In the genomic region with DNA sequence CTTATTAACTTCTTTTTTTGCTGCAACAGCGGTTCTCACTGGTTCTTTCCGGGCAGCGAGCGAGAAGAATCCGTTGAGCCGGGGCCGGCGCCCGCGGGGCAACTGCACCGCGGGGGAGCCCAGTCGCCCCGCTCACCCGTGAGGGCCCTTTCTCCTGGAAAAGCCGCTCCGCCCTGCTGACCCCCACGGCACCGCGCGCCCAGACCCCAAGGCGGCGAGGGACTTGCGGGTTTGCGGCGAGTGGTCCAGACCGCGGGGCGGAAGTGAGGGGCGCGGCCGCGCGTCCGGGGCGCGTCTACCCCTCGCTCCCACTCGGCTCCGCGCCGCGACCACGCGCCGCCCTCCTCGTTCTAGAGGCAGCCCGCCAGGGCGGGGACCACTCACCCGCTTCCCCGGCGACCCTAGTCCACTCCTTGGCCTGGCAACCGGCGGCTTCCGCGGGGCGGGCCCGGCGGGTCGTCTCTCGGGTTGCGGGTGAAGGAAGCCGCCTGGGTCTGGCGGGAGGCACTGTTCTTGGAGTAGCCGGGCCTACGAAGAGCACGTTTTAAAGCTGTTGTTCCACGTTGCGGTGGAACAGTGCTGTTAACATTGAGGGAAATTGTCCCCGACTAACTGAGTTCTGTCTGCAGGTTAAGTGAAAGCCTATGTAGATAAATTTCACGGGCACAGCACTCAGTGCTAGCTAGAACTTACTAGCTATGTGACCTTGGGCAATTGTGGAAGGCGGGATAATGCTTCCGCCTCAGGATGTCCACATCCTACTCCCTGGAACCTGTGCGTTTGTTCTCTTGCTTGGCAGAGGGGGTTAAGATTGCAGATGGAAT, we compare ENCODE assay signal across 8 cellular contexts. TPM values are rescaled to one million over a fixed set of nuclear protein-coding genes. Genes with fewer than 3 reads are reported as not detected.
DNase-seq lines count a peak whose midpoint lies in the region; ATAC-seq and TF ChIP-seq lines count a peak whose summit lies in the region.

A gene with protein sequence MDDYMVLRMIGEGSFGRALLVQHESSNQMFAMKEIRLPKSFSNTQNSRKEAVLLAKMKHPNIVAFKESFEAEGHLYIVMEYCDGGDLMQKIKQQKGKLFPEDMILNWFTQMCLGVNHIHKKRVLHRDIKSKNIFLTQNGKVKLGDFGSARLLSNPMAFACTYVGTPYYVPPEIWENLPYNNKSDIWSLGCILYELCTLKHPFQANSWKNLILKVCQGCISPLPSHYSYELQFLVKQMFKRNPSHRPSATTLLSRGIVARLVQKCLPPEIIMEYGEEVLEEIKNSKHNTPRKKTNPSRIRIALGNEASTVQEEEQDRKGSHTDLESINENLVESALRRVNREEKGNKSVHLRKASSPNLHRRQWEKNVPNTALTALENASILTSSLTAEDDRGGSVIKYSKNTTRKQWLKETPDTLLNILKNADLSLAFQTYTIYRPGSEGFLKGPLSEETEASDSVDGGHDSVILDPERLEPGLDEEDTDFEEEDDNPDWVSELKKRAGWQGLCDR (minus strand): TSS at position 439 of the 824 bp plus-strand sequence. CDS start 3,406 bp downstream, outside the sequence.

- WGBS in smooth muscle cell (ENCODE audit: low lambda C conversion rate), result 5% methylated on average over 58 of the region's 74 CpGs

- H3F3A ChIP-seq in smooth muscle cell (ENCODE audit: low read depth), result no peaks in the 10 kb centered on the region

- no peaks in the 10 kb centered on the region for H4K20me1 ChIP-seq in smooth muscle cell (ENCODE audit: low read depth)

- peak within 1 kb of the TSS; percentile 97 for H2AFZ ChIP-seq in smooth muscle cell (ENCODE audit: low read depth)

- H3K27me3 ChIP-seq in smooth muscle cell (ENCODE audit: low read depth), result no peaks in the 10 kb centered on the region

- TF ChIP-seq CTCF in activated B cell treated with CpG ODN at 0.5 μM for 24 hours (IDR thresholded peaks at IDR 0.05) (no peak), smooth muscle cell (IDR thresholded peaks at IDR 0.05; ENCODE audit: borderline replicate concordance, insufficient read depth, poor library complexity, severe bottlenecking) (no peak)

- H3K27ac ChIP-seq in smooth muscle cell (ENCODE audit: low read depth), result peak within 1 kb of the TSS; percentile 59

- intact Hi-C loops in activated B cell treated with CpG ODN at 0.5 μM for 24 hours (cut with micrococcal nuclease), result loop anchor here (1.0 kb wide), 4 partner anchors 32 to 575 kb away; a partner anchor contains a TSS

- H3K9me3 ChIP-seq in smooth muscle cell (replicated peaks; ENCODE audit: low read depth), result no peaks in the 10 kb centered on the region

- peaks cover 2% of the 10 kb centered on the region for H3K36me3 Mint-ChIP-seq in activated B cell treated with CpG ODN at 0.5 μM for 24 hours (ENCODE audit: low read depth)
- H3K36me3 Mint-ChIP-seq in central memory CD8-positive, alpha-beta T cell (ENCODE audit: insufficient read depth), result peaks cover 1% of the 10 kb centered on the region

- H3K4me3 Mint-ChIP-seq in activated B cell treated with CpG ODN at 0.5 μM for 24 hours, result peak within 1 kb of the TSS; percentile 90
- peak within 1 kb of the TSS; percentile 76 for H3K4me3 Mint-ChIP-seq in central memory CD8-positive, alpha-beta T cell

- peak within 1 kb of the TSS; percentile 96 for H3K4me2 ChIP-seq in smooth muscle cell

- ATAC-seq in GM18508 (IDR thresholded peaks at IDR 0.05; ENCODE audit: insufficient read depth, unreplicated experiment), result peak; percentile 63
- ATAC-seq in HG02852 (IDR thresholded peaks at IDR 0.05; ENCODE audit: unreplicated experiment), result peak; percentile 73
- ATAC-seq in activated B cell treated with CpG ODN at 0.5 μM for 24 hours (ENCODE audit: low read depth), result peak; percentile 81
- ATAC-seq in central memory CD8-positive, alpha-beta T cell (replicated peaks; ENCODE audit: extremely low read depth, poor library complexity, severe bottlenecking), result peak; percentile 67

- peak within 1 kb of the TSS; percentile 81 for H3K27ac Mint-ChIP-seq in activated B cell treated with CpG ODN at 0.5 μM for 24 hours
- H3K27ac Mint-ChIP-seq in central memory CD8-positive, alpha-beta T cell (ENCODE audit: low read depth), result peak within 1 kb of the TSS; percentile 35

- DNase-seq in NCI-H1930 (lab: John Stamatoyannopoulos, UW) (peak; percentile 39 to 66), activated B cell treated with CpG ODN at 0.5 μM for 24 hours (peak; percentile 69), inferior parietal cortex (ENCODE audit: extremely low spot score) (peak; percentile 54), smooth muscle cell (lab: John Stamatoyannopoulos, UW; ENCODE audit: unreplicated experiment) (peak; percentile 38)
- DNase-seq in central memory CD8-positive, alpha-beta T cell (ENCODE audit: low spot score in 2 of 2), result peak; percentile 33 to 34
- DNase-seq in NK-92 treated with Interleukin-12 subunit alpha and Interleukin-12 subunit beta, amount 100 ng/mL, for 24 hours (lab: John Stamatoyannopoulos, UW), result no peak

- H3K9me3 Mint-ChIP-seq in activated B cell treated with CpG ODN at 0.5 μM for 24 hours, result no peaks in the 10 kb centered on the region
- no peaks in the 10 kb centered on the region for H3K9me3 Mint-ChIP-seq in central memory CD8-positive, alpha-beta T cell

- no peaks in the 10 kb centered on the region for H3K27me3 Mint-ChIP-seq in activated B cell treated with CpG ODN at 0.5 μM for 24 hours
- H3K27me3 Mint-ChIP-seq in central memory CD8-positive, alpha-beta T cell, result no peaks in the 10 kb centered on the region

- POLR2A ChIA-PET in activated B cell treated with CpG ODN at 0.5 μM for 24 hours (lab: Charles Lee), result interaction anchor here (1.0 to 2.7 kb wide), 6 partner anchors 32 to 457 kb away, joined by 3 to 13 read pairs (median 6); a partner anchor contains a TSS

- peaks cover 5% of the 10 kb centered on the region for H3K79me2 ChIP-seq in smooth muscle cell (ENCODE audit: low read depth)

- H3K36me3 ChIP-seq in smooth muscle cell (ENCODE audit: low read depth), result no peaks in the 10 kb centered on the region

- peak within 1 kb of the TSS; percentile 92 for H3K4me3 ChIP-seq in smooth muscle cell

- H3K9ac ChIP-seq in smooth muscle cell (ENCODE audit: low read depth), result peak within 1 kb of the TSS; percentile 81

- peaks cover 14% of the 10 kb centered on the region for H3K4me1 ChIP-seq in smooth muscle cell (ENCODE audit: low read depth)

- CTCF ChIA-PET in activated B cell treated with CpG ODN at 0.5 μM for 24 hours (lab: Charles Lee), result interaction anchor here (0.9 to 1.3 kb wide), 3 partner anchors 29 to 873 kb away, joined by 3 read pairs; a partner anchor contains a TSS

- H3K4me1 Mint-ChIP-seq in activated B cell treated with CpG ODN at 0.5 μM for 24 hours, result peaks cover 24% of the 10 kb centered on the region
- peaks cover 25% of the 10 kb centered on the region for H3K4me1 Mint-ChIP-seq in central memory CD8-positive, alpha-beta T cell

RNA-seq across cellular contexts. Expression of the gene that starts here (rescaled TPM):
- total RNA-seq in activated B cell treated with CpG ODN at 0.5 μM for 24 hours (9.1 and 12.0 TPM in 2 replicates), smooth muscle cell (24.4 and 24.5 TPM in 2 replicates)
- polyA plus RNA-seq in smooth muscle cell, result 26.0 and 33.8 TPM in 2 replicates
